In the genomic region with DNA sequence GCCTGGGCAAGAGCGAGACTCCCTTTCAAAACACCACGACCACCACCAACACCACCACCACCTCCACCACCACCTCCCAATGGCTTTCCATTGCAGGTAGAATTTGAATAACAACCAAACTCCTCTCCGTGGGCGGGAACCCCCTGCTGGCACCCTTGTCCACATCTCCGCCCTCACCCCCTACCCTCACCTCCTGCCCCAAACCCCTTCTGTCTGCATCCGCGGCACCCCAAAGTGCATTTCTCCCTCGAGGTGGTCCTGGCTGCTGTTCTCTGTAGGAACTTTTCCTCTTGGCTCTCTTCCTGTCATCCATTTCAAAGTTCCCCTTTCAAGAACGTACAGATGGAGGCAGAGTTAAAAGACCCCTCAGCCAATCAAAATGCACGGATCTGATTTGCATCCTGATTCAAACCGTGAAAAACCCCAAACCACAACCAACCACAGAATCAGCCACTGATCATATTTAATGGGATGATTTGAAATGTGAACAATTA, we compare ENCODE assay signal across 1 cellular context.
TF ChIP-seq lines count a peak whose summit lies in the region.

No MANE protein-coding gene starts in this region.

TF ChIP-seq in K562, 482 proteins besides CTCF, POLR2A, EP300 and RAD21:
- TF ChIP-seq GABPB1 (CRISPR knock-in tag; IDR thresholded peaks at IDR 0.05) = no peak
- TF ChIP-seq TSC22D4 (tag; IDR thresholded peaks at IDR 0.05) = no peak
- no peak for TF ChIP-seq ATF1 (CRISPR knock-in tag; IDR thresholded peaks at IDR 0.05)
- TF ChIP-seq ATF1 (tag; IDR thresholded peaks at IDR 0.05) = no peak
- TF ChIP-seq EGR1 (conservative IDR thresholded peaks at IDR 0.05) = 0 out of 2 replicates have a peak, but pooled peaks have one; percentile 10
